In genomic region chr9:120923620-120924328, GRCh38 we compare ENCODE assay signal across 13 cellular contexts. TPM values are rescaled to one million over a fixed set of nuclear protein-coding genes. Genes with fewer than 3 reads are reported as not detected.
DNase-seq lines count a peak whose midpoint lies in the region; ATAC-seq and TF ChIP-seq lines count a peak whose summit lies in the region.
"Had no signal": no experiment of that assay in that cellular context is flagged by ENCODE, and none has a peak within 500 bp of the region (broad histone marks: within the 10 kb centered on the region; RNA-seq: fewer than 3 reads in every experiment).

No MANE protein-coding gene starts in this region.

- H3K27ac ChIP-seq in skin epidermis = peak overlapping the region in 15 of 21 experiments; percentile 24 to 100 (median 89)
- H3K27ac ChIP-seq: gastrocnemius medialis had no signal

- no peak for ATAC-seq in HG02623 (IDR thresholded peaks at IDR 0.05; ENCODE audit: unreplicated experiment)
- no peak for ATAC-seq in HG03108 (IDR thresholded peaks at IDR 0.05; ENCODE audit: unreplicated experiment)
- ATAC-seq: gastrocnemius medialis, SK-N-SH treated with all-trans-retinoic acid at 6 μM for 48 hours had no signal

- H3K4me1 Mint-ChIP-seq in activated naive CD8-positive, alpha-beta T cell treated with anti-CD3 and anti-CD28 coated beads for 36 hours = peaks cover 75% of the 10 kb centered on the region

- no peaks in the 10 kb centered on the region for H3K27me3 Mint-ChIP-seq in activated naive CD8-positive, alpha-beta T cell treated with anti-CD3 and anti-CD28 coated beads for 36 hours

- peak overlapping the region; percentile 93 for H3K4me3 Mint-ChIP-seq in activated naive CD8-positive, alpha-beta T cell treated with anti-CD3 and anti-CD28 coated beads for 36 hours

- H3K27ac Mint-ChIP-seq in activated naive CD8-positive, alpha-beta T cell treated with anti-CD3 and anti-CD28 coated beads for 36 hours = peak overlapping the region; percentile 93

- DNase-seq in activated naive CD8-positive, alpha-beta T cell treated with anti-CD3 and anti-CD28 coated beads for 36 hours = no peak
- DNase-seq in foreskin melanocyte = no peak
- DNase-seq: effector CD4-positive, alpha-beta T cell; gastrocnemius medialis; GOT3; NCI-H2081 treated with DMSO at 0.1 percent for 48 hours; retina had no signal

- no peaks in the 10 kb centered on the region for H3K9me3 Mint-ChIP-seq in activated naive CD8-positive, alpha-beta T cell treated with anti-CD3 and anti-CD28 coated beads for 36 hours

- peak; percentile 42 for TF ChIP-seq POLR2A in GM19193 (IDR thresholded peaks at IDR 0.05; ENCODE audit: extremely low read depth, insufficient read depth, insufficient read length)

- H3K4me3 ChIP-seq in GM08714 (ENCODE audit: low read length) (peak overlapping the region; percentile 57), skin epidermis (peak overlapping the region in 2 of 7 experiments; percentile 4 to 38)
- H3K4me3 ChIP-seq: gastrocnemius medialis had no signal

- H3K36me3 Mint-ChIP-seq in activated naive CD8-positive, alpha-beta T cell treated with anti-CD3 and anti-CD28 coated beads for 36 hours = peaks cover 85% of the 10 kb centered on the region

RNA-seq across cellular contexts. Expression of gene TRAF1, which starts 2.8 kb away (rescaled TPM):
- total RNA-seq in activated naive CD8-positive, alpha-beta T cell treated with anti-CD3 and anti-CD28 coated beads for 36 hours = 100 to 1,000 TPM; 169 to 170 TPM

RNA-seq across cellular contexts. Expression of gene PHF19, which starts 46.8 kb away (rescaled TPM):
- 100 to 1,000 TPM; 216 to 226 TPM for total RNA-seq in activated naive CD8-positive, alpha-beta T cell treated with anti-CD3 and anti-CD28 coated beads for 36 hours
